ENCODE assay signal across 15 cellular contexts in the genomic region with DNA sequence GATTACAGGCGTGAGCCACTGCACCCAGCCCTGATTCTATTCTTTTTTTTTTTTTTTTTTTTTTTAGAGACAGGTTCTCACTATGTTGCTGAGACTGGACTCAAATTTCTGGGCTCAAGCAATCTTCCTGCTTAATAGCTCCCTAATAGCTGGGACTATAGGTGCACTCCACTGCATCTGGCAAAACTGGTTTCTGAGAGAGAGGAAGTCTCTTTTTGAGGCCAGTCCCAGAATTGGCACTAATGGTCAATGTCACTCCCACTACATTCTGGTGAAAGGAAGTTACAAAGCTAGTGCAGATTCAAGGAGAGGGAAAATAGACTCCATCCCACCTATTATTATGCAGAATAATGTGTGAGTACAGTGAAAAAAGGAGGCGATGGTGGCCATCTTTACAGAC. TPM values are rescaled to one million over a fixed set of nuclear protein-coding genes. Genes with fewer than 3 reads are reported as not detected.
"Had no signal": no experiment of that assay in that cellular context is flagged by ENCODE, and none has a peak within 500 bp of the region (broad histone marks: within the 10 kb centered on the region; RNA-seq: fewer than 3 reads in every experiment).

No MANE protein-coding gene starts in this region.

- H3K27me3 ChIP-seq: gastroesophageal sphincter, sigmoid colon had no signal

- ATAC-seq: effector memory CD8-positive, alpha-beta T cell; gastroesophageal sphincter; stimulated activated naive CD8-positive, alpha-beta T cell treated with anti-CD3 and anti-CD28 coated beads, Interleukin-15, Interleukin-2, amounts not matched to agents 100 U/mL and 50 U/mL, for 24 hours had no signal

- DNase-seq: activated CD4-positive, alpha-beta T cell treated with anti-CD3 and anti-CD28 coated beads, Interleukin-2, amount 10 ng/mL, durations not matched to agents 7 days and 5 days; activated naive CD4-positive, alpha-beta T cell treated with anti-CD3 and anti-CD28 coated beads, Interleukin-2, amount 50 U/mL, for 16 hours; activated T-cell treated with anti-CD3 and anti-CD28 coated beads for 4 hours; cortex of kidney; effector memory CD8-positive, alpha-beta T cell; islet precursor cell; left ventricle myocardium inferior; sigmoid colon; stimulated activated CD4-positive, alpha-beta T cell treated with anti-CD3 and anti-CD28 coated beads, Interleukin-2, amount 100 ng/mL, for 24 hours; stimulated activated naive CD8-positive, alpha-beta T cell treated with anti-CD3 and anti-CD28 coated beads, Interleukin-15, Interleukin-2, amounts not matched to agents 100 U/mL and 50 U/mL, for 24 hours; WERI-Rb-1 had no signal

- H3K4me3 ChIP-seq: gastroesophageal sphincter, left ventricle myocardium inferior, sigmoid colon had no signal

- H3K27me3 Mint-ChIP-seq: activated CD4-positive, alpha-beta T cell treated with anti-CD3 and anti-CD28 coated beads, Interleukin-2, amount 10 ng/mL, durations not matched to agents 7 days and 5 days; central memory CD8-positive, alpha-beta T cell; effector memory CD8-positive, alpha-beta T cell had no signal

- H3K36me3 ChIP-seq: gastroesophageal sphincter, left ventricle myocardium inferior, sigmoid colon, WERI-Rb-1 had no signal

- H3K27ac ChIP-seq: epithelial cell of prostate, gastroesophageal sphincter, left ventricle myocardium inferior, sigmoid colon, WERI-Rb-1 had no signal

- H3K4me3 Mint-ChIP-seq: activated CD4-positive, alpha-beta T cell treated with anti-CD3 and anti-CD28 coated beads, Interleukin-2, amount 10 ng/mL, durations not matched to agents 7 days and 5 days; central memory CD8-positive, alpha-beta T cell; effector memory CD8-positive, alpha-beta T cell had no signal

- H3K9me3 ChIP-seq: gastroesophageal sphincter, left ventricle myocardium inferior, sigmoid colon had no signal

- H3K27ac Mint-ChIP-seq: activated CD4-positive, alpha-beta T cell treated with anti-CD3 and anti-CD28 coated beads, Interleukin-2, amount 10 ng/mL, durations not matched to agents 7 days and 5 days; effector memory CD8-positive, alpha-beta T cell had no signal

- H3K9me3 Mint-ChIP-seq: central memory CD8-positive, alpha-beta T cell; effector memory CD8-positive, alpha-beta T cell had no signal

RNA-seq across cellular contexts. Expression of gene TGFBR2, which starts 5.8 kb away (rescaled TPM):
- polyA plus RNA-seq: neural cell had no signal
